ENCODE assay signal across 3 cellular contexts in the genomic region with DNA sequence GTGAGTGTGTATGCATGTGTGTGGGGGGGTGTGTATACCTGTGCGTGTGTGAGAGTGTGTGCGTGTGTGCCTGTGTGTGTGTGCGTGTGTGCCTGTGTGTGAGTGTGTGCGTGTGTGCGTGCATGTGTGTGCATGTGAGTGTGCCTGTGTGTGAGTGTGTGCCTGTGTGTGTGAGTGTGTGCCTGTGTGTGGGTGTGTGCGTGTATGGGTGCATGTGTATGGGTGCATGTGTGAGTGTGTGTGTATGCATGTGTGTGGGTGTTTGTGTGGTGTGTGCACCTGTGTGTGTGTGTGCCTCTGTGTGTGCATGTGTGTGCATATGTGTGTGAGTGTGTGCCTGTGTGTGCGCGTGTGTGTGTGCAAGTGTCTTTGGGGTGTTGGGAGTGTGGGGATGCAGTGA.
TF ChIP-seq lines count a peak whose summit lies in the region.

No MANE protein-coding gene starts in this region.

TF ChIP-seq in GM23338, 12 proteins besides CTCF, POLR2A, EP300 and RAD21 (continues in another document):
- no peak for TF ChIP-seq EZH2 (IDR thresholded peaks at IDR 0.05; ENCODE audit: low read depth, unreplicated experiment)
- no peak for TF ChIP-seq STAT1 (IDR thresholded peaks at IDR 0.05; ENCODE audit: unreplicated experiment)
- no peak for TF ChIP-seq ZNF331 (CRISPR knock-in tag; IDR thresholded peaks at IDR 0.05; ENCODE audit: low read depth)
- TF ChIP-seq, protein P1, sequence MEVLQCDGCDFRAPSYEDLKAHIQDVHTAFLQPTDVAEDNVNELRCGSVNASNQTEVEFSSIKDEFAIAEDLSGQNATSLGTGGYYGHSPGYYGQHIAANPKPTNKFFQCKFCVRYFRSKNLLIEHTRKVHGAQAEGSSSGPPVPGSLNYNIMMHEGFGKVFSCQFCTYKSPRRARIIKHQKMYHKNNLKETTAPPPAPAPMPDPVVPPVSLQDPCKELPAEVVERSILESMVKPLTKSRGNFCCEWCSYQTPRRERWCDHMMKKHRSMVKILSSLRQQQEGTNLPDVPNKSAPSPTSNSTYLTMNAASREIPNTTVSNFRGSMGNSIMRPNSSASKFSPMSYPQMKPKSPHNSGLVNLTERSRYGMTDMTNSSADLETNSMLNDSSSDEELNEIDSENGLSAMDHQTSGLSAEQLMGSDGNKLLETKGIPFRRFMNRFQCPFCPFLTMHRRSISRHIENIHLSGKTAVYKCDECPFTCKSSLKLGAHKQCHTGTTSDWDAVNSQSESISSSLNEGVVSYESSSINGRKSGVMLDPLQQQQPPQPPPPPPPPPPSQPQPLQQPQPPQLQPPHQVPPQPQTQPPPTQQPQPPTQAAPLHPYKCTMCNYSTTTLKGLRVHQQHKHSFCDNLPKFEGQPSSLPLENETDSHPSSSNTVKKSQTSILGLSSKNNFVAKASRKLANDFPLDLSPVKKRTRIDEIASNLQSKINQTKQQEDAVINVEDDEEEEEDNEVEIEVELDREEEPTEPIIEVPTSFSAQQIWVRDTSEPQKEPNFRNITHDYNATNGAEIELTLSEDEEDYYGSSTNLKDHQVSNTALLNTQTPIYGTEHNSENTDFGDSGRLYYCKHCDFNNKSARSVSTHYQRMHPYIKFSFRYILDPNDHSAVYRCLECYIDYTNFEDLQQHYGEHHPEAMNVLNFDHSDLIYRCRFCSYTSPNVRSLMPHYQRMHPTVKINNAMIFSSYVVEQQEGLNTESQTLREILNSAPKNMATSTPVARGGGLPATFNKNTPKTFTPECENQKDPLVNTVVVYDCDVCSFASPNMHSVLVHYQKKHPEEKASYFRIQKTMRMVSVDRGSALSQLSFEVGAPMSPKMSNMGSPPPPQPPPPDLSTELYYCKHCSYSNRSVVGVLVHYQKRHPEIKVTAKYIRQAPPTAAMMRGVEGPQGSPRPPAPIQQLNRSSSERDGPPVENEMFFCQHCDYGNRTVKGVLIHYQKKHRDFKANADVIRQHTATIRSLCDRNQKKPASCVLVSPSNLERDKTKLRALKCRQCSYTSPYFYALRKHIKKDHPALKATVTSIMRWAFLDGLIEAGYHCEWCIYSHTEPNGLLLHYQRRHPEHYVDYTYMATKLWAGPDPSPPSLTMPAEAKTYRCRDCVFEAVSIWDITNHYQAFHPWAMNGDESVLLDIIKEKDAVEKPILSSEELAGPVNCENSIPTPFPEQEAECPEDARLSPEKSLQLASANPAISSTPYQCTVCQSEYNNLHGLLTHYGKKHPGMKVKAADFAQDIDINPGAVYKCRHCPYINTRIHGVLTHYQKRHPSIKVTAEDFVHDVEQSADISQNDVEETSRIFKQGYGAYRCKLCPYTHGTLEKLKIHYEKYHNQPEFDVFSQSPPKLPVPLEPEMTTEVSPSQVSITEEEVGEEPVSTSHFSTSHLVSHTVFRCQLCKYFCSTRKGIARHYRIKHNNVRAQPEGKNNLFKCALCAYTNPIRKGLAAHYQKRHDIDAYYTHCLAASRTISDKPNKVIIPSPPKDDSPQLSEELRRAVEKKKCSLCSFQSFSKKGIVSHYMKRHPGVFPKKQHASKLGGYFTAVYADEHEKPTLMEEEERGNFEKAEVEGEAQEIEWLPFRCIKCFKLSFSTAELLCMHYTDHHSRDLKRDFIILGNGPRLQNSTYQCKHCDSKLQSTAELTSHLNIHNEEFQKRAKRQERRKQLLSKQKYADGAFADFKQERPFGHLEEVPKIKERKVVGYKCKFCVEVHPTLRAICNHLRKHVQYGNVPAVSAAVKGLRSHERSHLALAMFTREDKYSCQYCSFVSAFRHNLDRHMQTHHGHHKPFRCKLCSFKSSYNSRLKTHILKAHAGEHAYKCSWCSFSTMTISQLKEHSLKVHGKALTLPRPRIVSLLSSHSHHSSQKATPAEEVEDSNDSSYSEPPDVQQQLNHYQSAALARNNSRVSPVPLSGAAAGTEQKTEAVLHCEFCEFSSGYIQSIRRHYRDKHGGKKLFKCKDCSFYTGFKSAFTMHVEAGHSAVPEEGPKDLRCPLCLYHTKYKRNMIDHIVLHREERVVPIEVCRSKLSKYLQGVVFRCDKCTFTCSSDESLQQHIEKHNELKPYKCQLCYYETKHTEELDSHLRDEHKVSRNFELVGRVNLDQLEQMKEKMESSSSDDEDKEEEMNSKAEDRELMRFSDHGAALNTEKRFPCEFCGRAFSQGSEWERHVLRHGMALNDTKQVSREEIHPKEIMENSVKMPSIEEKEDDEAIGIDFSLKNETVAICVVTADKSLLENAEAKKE (CRISPR knock-in tag; IDR thresholded peaks at IDR 0.05), result no peak

TF ChIP-seq in HEK293, 187 proteins besides CTCF, POLR2A, EP300 and RAD21 (continues in another document):
- TF ChIP-seq, protein P2, sequence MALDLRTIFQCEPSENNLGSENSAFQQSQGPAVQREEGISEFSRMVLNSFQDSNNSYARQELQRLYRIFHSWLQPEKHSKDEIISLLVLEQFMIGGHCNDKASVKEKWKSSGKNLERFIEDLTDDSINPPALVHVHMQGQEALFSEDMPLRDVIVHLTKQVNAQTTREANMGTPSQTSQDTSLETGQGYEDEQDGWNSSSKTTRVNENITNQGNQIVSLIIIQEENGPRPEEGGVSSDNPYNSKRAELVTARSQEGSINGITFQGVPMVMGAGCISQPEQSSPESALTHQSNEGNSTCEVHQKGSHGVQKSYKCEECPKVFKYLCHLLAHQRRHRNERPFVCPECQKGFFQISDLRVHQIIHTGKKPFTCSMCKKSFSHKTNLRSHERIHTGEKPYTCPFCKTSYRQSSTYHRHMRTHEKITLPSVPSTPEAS (tag by site-specific recombination; IDR thresholded peaks at IDR 0.05), result peak; percentile 100
- TF ChIP-seq, protein P3, sequence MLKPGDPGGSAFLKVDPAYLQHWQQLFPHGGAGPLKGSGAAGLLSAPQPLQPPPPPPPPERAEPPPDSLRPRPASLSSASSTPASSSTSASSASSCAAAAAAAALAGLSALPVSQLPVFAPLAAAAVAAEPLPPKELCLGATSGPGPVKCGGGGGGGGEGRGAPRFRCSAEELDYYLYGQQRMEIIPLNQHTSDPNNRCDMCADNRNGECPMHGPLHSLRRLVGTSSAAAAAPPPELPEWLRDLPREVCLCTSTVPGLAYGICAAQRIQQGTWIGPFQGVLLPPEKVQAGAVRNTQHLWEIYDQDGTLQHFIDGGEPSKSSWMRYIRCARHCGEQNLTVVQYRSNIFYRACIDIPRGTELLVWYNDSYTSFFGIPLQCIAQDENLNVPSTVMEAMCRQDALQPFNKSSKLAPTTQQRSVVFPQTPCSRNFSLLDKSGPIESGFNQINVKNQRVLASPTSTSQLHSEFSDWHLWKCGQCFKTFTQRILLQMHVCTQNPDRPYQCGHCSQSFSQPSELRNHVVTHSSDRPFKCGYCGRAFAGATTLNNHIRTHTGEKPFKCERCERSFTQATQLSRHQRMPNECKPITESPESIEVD (tag by site-specific recombination; IDR thresholded peaks at IDR 0.05), result no peak
- TF ChIP-seq ZNF501 (tag by site-specific recombination; IDR thresholded peaks at IDR 0.05) (no peak), EGR2 (tag by site-specific recombination; IDR thresholded peaks at IDR 0.05; ENCODE audit: low read depth) (0 out of 2 replicates have a peak, but pooled peaks have one; percentile 32), ZNF133 (tag by site-specific recombination; IDR thresholded peaks at IDR 0.05) (no peak), ZNF138 (tag by site-specific recombination; IDR thresholded peaks at IDR 0.05; ENCODE audit: borderline replicate concordance) (no peak), MZF1 (tag by site-specific recombination; IDR thresholded peaks at IDR 0.05; ENCODE audit: borderline replicate concordance) (no peak), ZFP3 (tag by site-specific recombination; IDR thresholded peaks at IDR 0.05; ENCODE audit: low read depth) (no peak)
- TF ChIP-seq, protein P4, sequence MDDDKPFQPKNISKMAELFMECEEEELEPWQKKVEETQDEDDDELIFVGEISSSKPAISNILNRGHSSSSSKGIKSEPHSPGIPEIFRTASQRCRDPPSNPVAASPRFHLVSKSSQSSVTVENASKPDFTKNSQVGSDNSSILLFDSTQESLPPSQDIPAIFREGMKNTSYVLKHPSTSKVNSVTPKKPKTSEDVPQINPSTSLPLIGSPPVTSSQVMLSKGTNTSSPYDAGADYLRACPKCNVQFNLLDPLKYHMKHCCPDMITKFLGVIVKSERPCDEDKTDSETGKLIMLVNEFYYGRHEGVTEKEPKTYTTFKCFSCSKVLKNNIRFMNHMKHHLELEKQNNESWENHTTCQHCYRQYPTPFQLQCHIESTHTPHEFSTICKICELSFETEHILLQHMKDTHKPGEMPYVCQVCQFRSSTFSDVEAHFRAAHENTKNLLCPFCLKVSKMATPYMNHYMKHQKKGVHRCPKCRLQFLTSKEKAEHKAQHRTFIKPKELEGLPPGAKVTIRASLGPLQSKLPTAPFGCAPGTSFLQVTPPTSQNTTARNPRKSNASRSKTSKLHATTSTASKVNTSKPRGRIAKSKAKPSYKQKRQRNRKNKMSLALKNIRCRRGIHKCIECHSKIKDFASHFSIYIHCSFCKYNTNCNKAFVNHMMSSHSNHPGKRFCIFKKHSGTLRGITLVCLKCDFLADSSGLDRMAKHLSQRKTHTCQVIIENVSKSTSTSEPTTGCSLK (tag by site-specific recombination; IDR thresholded peaks at IDR 0.05), result no peak
- TF ChIP-seq, protein P5, sequence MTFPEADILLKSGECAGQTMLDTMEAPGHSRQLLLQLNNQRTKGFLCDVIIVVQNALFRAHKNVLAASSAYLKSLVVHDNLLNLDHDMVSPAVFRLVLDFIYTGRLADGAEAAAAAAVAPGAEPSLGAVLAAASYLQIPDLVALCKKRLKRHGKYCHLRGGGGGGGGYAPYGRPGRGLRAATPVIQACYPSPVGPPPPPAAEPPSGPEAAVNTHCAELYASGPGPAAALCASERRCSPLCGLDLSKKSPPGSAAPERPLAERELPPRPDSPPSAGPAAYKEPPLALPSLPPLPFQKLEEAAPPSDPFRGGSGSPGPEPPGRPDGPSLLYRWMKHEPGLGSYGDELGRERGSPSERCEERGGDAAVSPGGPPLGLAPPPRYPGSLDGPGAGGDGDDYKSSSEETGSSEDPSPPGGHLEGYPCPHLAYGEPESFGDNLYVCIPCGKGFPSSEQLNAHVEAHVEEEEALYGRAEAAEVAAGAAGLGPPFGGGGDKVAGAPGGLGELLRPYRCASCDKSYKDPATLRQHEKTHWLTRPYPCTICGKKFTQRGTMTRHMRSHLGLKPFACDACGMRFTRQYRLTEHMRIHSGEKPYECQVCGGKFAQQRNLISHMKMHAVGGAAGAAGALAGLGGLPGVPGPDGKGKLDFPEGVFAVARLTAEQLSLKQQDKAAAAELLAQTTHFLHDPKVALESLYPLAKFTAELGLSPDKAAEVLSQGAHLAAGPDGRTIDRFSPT (tag by site-specific recombination; IDR thresholded peaks at IDR 0.05), result no peak

TF ChIP-seq in H1, 55 proteins besides CTCF, POLR2A, EP300 and RAD21:
- TF ChIP-seq GTF2F1 (IDR thresholded peaks at IDR 0.05; ENCODE audit: borderline replicate concordance, low read depth, low read length) (no peak), TAF1 (IDR thresholded peaks at IDR 0.05; ENCODE audit: low read depth, low read length) (no peak), CHD1 (IDR thresholded peaks at IDR 0.05; ENCODE audit: low read depth, low read length) (no peak), SP2 (IDR thresholded peaks at IDR 0.05; ENCODE audit: low read length) (no peak)
- TF ChIP-seq, protein P6, sequence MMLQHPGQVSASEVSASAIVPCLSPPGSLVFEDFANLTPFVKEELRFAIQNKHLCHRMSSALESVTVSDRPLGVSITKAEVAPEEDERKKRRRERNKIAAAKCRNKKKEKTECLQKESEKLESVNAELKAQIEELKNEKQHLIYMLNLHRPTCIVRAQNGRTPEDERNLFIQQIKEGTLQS (IDR thresholded peaks at IDR 0.05; ENCODE audit: insufficient read depth, low read depth, low read length), result no peak
